Comparison of ENCODE assay signal across 13 cellular contexts in genomic region chr6:38100380-38100779, GRCh38.
"Had no signal": no experiment of that assay in that cellular context is flagged by ENCODE, and none has a peak within 500 bp of the region (broad histone marks: within the 10 kb centered on the region; RNA-seq: fewer than 3 reads in every experiment).

No MANE protein-coding gene starts in this region.

- H3K9me3 Mint-ChIP-seq: activated naive CD8-positive, alpha-beta T cell treated with anti-CD3 and anti-CD28 coated beads, Interleukin-2, amount 50 U/mL, for 24 hours; activated T-cell treated with anti-CD3 and anti-CD28 coated beads, Interleukin-2, amount 50 U/mL, for 4 hours; nephron progenitor cell had no signal

- DNase-seq: activated CD4-positive, alpha-beta T cell treated with anti-CD3 and anti-CD28 coated beads, Interleukin-2, amount 50 U/mL, for 4 hours; activated CD8-positive, alpha-beta memory T cell treated with anti-CD3 and anti-CD28 coated beads, Interleukin-2, amount 10 ng/mL, durations not matched to agents 7 days and 5 days; activated naive CD8-positive, alpha-beta T cell treated with anti-CD3 and anti-CD28 coated beads, Interleukin-2, amount 50 U/mL, for 24 hours; activated T-cell treated with anti-CD3 and anti-CD28 coated beads, Interleukin-2, amount 50 U/mL, for 4 hours; dorsolateral prefrontal cortex; hypothalamus; kidney glomerular epithelial cell; nephron progenitor cell; stimulated activated CD4-positive, alpha-beta T cell treated with anti-CD3 and anti-CD28 coated beads, Interleukin-12 subunit alpha, Interleukin-12 subunit beta, amount 100 ng/mL, for 4 hours; stomach had no signal

- FAIRE-seq: astrocyte had no signal

- H3K4me1 Mint-ChIP-seq: nephron progenitor cell had no signal

- H3K4me3 Mint-ChIP-seq: activated CD8-positive, alpha-beta memory T cell treated with anti-CD3 and anti-CD28 coated beads, Interleukin-2, amount 10 ng/mL, durations not matched to agents 7 days and 5 days; activated naive CD8-positive, alpha-beta T cell treated with anti-CD3 and anti-CD28 coated beads, Interleukin-2, amount 50 U/mL, for 24 hours; activated T-cell treated with anti-CD3 and anti-CD28 coated beads, Interleukin-2, amount 50 U/mL, for 4 hours; nephron progenitor cell had no signal

- H3K27me3 Mint-ChIP-seq: activated CD8-positive, alpha-beta memory T cell treated with anti-CD3 and anti-CD28 coated beads, Interleukin-2, amount 10 ng/mL, durations not matched to agents 7 days and 5 days; activated naive CD8-positive, alpha-beta T cell treated with anti-CD3 and anti-CD28 coated beads, Interleukin-2, amount 50 U/mL, for 24 hours had no signal

- ATAC-seq: activated CD4-positive, CD25-positive, alpha-beta regulatory T cell treated with anti-CD3 and anti-CD28 coated beads, Interleukin-2, amount 50 U/mL, for 24 hours; activated CD8-positive, alpha-beta memory T cell treated with anti-CD3 and anti-CD28 coated beads, Interleukin-2, amount 10 ng/mL, durations not matched to agents 7 days and 5 days; activated naive CD8-positive, alpha-beta T cell treated with anti-CD3 and anti-CD28 coated beads, Interleukin-2, amount 50 U/mL, for 24 hours; activated T-cell treated with anti-CD3 and anti-CD28 coated beads, Interleukin-2, amount 50 U/mL, for 4 hours; esophagus mucosa had no signal

- H3K27ac Mint-ChIP-seq: activated CD8-positive, alpha-beta memory T cell treated with anti-CD3 and anti-CD28 coated beads, Interleukin-2, amount 10 ng/mL, durations not matched to agents 7 days and 5 days; activated naive CD8-positive, alpha-beta T cell treated with anti-CD3 and anti-CD28 coated beads, Interleukin-2, amount 50 U/mL, for 24 hours; nephron progenitor cell had no signal
